Comparison of ENCODE assay signal across 9 cellular contexts in the genomic region with DNA sequence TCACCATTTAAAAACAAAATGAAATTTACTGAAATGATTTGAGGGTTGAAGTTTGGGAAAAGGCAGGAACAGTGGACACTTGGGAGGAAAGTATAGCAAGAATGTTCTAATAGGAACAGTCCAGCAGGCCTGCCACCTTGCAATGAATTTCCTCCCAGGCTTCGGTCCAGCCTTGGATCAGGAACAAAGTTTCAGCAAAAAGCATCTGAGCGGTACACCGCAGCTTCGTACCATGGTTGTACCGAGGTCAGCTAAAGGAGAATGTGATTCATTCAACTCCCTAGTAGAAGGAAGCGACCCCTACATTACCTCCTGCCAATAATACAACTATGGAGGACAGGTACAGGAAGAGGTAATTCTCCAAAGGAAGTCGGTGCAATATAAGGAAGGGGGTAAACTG.
"Had no signal": no experiment of that assay in that cellular context is flagged by ENCODE, and none has a peak within 500 bp of the region (broad histone marks: within the 10 kb centered on the region; RNA-seq: fewer than 3 reads in every experiment).

No MANE protein-coding gene starts in this region.

- ATAC-seq: HCT116, K562 had no signal

- DNase-seq: GM23248, GOT3, H7, HFFc6, IMR-90 had no signal

- H2AFZ ChIP-seq: GM23248 had no signal

- H3K4me1 ChIP-seq: HAP-1 had no signal

- FAIRE-seq: HTR-8/SVneo, K562 had no signal

- H3K27ac ChIP-seq: GM23248 had no signal

- H3K36me3 ChIP-seq: HAP-1 had no signal

- H3K9ac ChIP-seq: GM23248 had no signal

- H3K4me3 ChIP-seq: GM23248, HAP-1, K562 had no signal
